Comparison of ENCODE assay signal across 12 cellular contexts in genomic region chr10:103651783-103652476, GRCh38.
DNase-seq lines count a peak whose midpoint lies in the region; ATAC-seq and TF ChIP-seq lines count a peak whose summit lies in the region.
"Had no signal": no experiment of that assay in that cellular context is flagged by ENCODE, and none has a peak within 500 bp of the region (broad histone marks: within the 10 kb centered on the region; RNA-seq: fewer than 3 reads in every experiment).

No MANE protein-coding gene starts in this region.

- CTCF ChIA-PET in WTC11 (lab: Charles Lee), result interaction anchor here (1.0 to 5.3 kb wide), 6 partner anchors 9 to 109 kb away, joined by 3 to 33 read pairs (median 8); no protein-coding TSS in a partner anchor
- CTCF ChIA-PET in activated CD8-positive, alpha-beta memory T cell treated with anti-CD3 and anti-CD28 coated beads, Interleukin-2, amount 10 ng/mL, durations not matched to agents 7 days and 5 days (lab: Charles Lee), result no interaction called here

- no peak for TF ChIP-seq CTCF in WTC11 (IDR thresholded peaks at IDR 0.05)
- TF ChIP-seq CTCF in esophagus squamous epithelium (IDR thresholded peaks at IDR 0.05), result no peak
- TF ChIP-seq CTCF in testis (IDR thresholded peaks at IDR 0.05), result no peak

- no peak overlapping the region for H3K4me3 Mint-ChIP-seq in WTC11
- no peak overlapping the region for H3K4me3 Mint-ChIP-seq in activated CD8-positive, alpha-beta memory T cell treated with anti-CD3 and anti-CD28 coated beads, Interleukin-2, amount 10 ng/mL, durations not matched to agents 7 days and 5 days
- H3K4me3 Mint-ChIP-seq: activated CD4-positive, alpha-beta memory T cell treated with anti-CD3 and anti-CD28 coated beads for 36 hours had no signal

- H3K27ac Mint-ChIP-seq in WTC11, result peak overlapping the region; percentile 84; the same call in 1 of the 2 replicates
- no peak overlapping the region for H3K27ac Mint-ChIP-seq in activated CD8-positive, alpha-beta memory T cell treated with anti-CD3 and anti-CD28 coated beads, Interleukin-2, amount 10 ng/mL, durations not matched to agents 7 days and 5 days
- H3K27ac Mint-ChIP-seq: activated CD4-positive, alpha-beta memory T cell treated with anti-CD3 and anti-CD28 coated beads for 36 hours; activated T-helper 2 cell treated with anti-CD3 and anti-CD28 coated beads, Interferon-gamma antibody, Interleukin-2, Interleukin-4, amounts not matched to agents 10 μg/mL and 5 μg/mL and 100 μg/mL, durations not matched to agents 14 hours and 24 hours and 36 hours had no signal

- H3K9me3 Mint-ChIP-seq in WTC11, result peaks cover 2% of the 10 kb centered on the region; the same call in 1 of the 2 replicates
- H3K9me3 Mint-ChIP-seq in activated CD8-positive, alpha-beta memory T cell treated with anti-CD3 and anti-CD28 coated beads, Interleukin-2, amount 10 ng/mL, durations not matched to agents 7 days and 5 days (ENCODE audit: low read depth), result no peaks in the 10 kb centered on the region
- H3K9me3 Mint-ChIP-seq: activated T-helper 2 cell treated with anti-CD3 and anti-CD28 coated beads, Interferon-gamma antibody, Interleukin-2, Interleukin-4, amounts not matched to agents 10 μg/mL and 5 μg/mL and 100 μg/mL, durations not matched to agents 14 hours and 24 hours and 36 hours had no signal

- no peaks in the 10 kb centered on the region for H3K27me3 Mint-ChIP-seq in WTC11 (ENCODE audit: low read depth)
- no peaks in the 10 kb centered on the region for H3K27me3 Mint-ChIP-seq in activated CD8-positive, alpha-beta memory T cell treated with anti-CD3 and anti-CD28 coated beads, Interleukin-2, amount 10 ng/mL, durations not matched to agents 7 days and 5 days
- H3K27me3 Mint-ChIP-seq: activated CD4-positive, alpha-beta memory T cell treated with anti-CD3 and anti-CD28 coated beads for 36 hours had no signal

- H3K9me3 ChIP-seq in esophagus squamous epithelium (no peaks in the 10 kb centered on the region), testis (no peaks in the 10 kb centered on the region)

- no peak for DNase-seq in WTC11 (ENCODE audit: low spot score)
- no peak for DNase-seq in esophagus squamous epithelium (lab: John Stamatoyannopoulos, UW)
- DNase-seq in midbrain (lab: John Stamatoyannopoulos, UW), result peak; percentile 53
- peak; percentile 36 for DNase-seq in testis
- DNase-seq in SIG-M5 (lab: John Stamatoyannopoulos, UW), result no peak
- DNase-seq in activated CD8-positive, alpha-beta memory T cell treated with anti-CD3 and anti-CD28 coated beads, Interleukin-2, amount 10 ng/mL, durations not matched to agents 7 days and 5 days, result no peak
- no peak for DNase-seq in A172 (ENCODE audit: low spot score)
- DNase-seq: activated CD4-positive, alpha-beta memory T cell treated with anti-CD3 and anti-CD28 coated beads for 36 hours; NCI-H2081 treated with DMSO at 0.1 percent for 48 hours had no signal

- peaks cover 0 to 60% (median 1%) of the 10 kb centered on the region in 3 donors for H3K36me3 ChIP-seq in esophagus squamous epithelium
- no peaks in the 10 kb centered on the region for H3K36me3 ChIP-seq in testis (ENCODE audit: low read depth, missing control alignments)

- intact Hi-C loops in esophagus squamous epithelium (cut with DNase I), result no loop called here
- intact Hi-C loops in testis (cut with DNase I; ENCODE audit: low total_unique reads), result no loop called here

- peaks cover 4% of the 10 kb centered on the region for H3K36me3 Mint-ChIP-seq in WTC11
- H3K36me3 Mint-ChIP-seq in activated CD8-positive, alpha-beta memory T cell treated with anti-CD3 and anti-CD28 coated beads, Interleukin-2, amount 10 ng/mL, durations not matched to agents 7 days and 5 days, result peaks cover 7% of the 10 kb centered on the region

- TF ChIP-seq POLR2A in esophagus squamous epithelium (IDR thresholded peaks at IDR 0.05) (no peak), testis (IDR thresholded peaks at IDR 0.05) (no peak)

- POLR2A ChIA-PET in WTC11 (lab: Charles Lee), result no interaction called here

- H3K27me3 ChIP-seq in esophagus squamous epithelium (no peaks in the 10 kb centered on the region), testis (no peaks in the 10 kb centered on the region)

- 62 to 67% methylated on average over 4 to 10 of the region's 10 CpGs for WGBS in esophagus squamous epithelium, 2 donors
- 31 to 50% methylated on average over 7 to 10 of the region's 10 CpGs for WGBS in testis, 2 donors

- no peak for ATAC-seq in WTC11
- no peak for ATAC-seq in HG02798 (IDR thresholded peaks at IDR 0.05; ENCODE audit: poor library complexity, unreplicated experiment)
- no peak for ATAC-seq in activated CD8-positive, alpha-beta memory T cell treated with anti-CD3 and anti-CD28 coated beads, Interleukin-2, amount 10 ng/mL, durations not matched to agents 7 days and 5 days

- H3K4me1 ChIP-seq in esophagus squamous epithelium, result peaks cover 49 to 99% (median 67%) of the 10 kb centered on the region in 3 donors
- peaks cover 42% of the 10 kb centered on the region for H3K4me1 ChIP-seq in testis

- H3K4me1 Mint-ChIP-seq in WTC11, result peaks cover 62% of the 10 kb centered on the region
- peaks cover 2% of the 10 kb centered on the region for H3K4me1 Mint-ChIP-seq in activated CD8-positive, alpha-beta memory T cell treated with anti-CD3 and anti-CD28 coated beads, Interleukin-2, amount 10 ng/mL, durations not matched to agents 7 days and 5 days

- H3K4me3 ChIP-seq in esophagus squamous epithelium (no peak overlapping the region), testis (no peak overlapping the region)
- H3K4me3 ChIP-seq: smooth muscle cell had no signal

- H3K27ac ChIP-seq in esophagus squamous epithelium, result peak overlapping the region; percentile 49 to 84 (median 78)
- H3K27ac ChIP-seq in testis, result peak overlapping the region in 1 of 2 donors; percentile 57

TF ChIP-seq in WTC11, 78 proteins besides CTCF, POLR2A, EP300 and RAD21 (continues in another document):
- TF ChIP-seq ZNF671 (CRISPR knock-in tag; IDR thresholded peaks at IDR 0.05), result no peak
- no peak for TF ChIP-seq TEAD1 (CRISPR knock-in tag; IDR thresholded peaks at IDR 0.05)
- TF ChIP-seq GTF2I (CRISPR knock-in tag; conservative IDR thresholded peaks at IDR 0.05), result no peak
- no peak for TF ChIP-seq NFE2L1 (CRISPR knock-in tag; IDR thresholded peaks at IDR 0.05)
- no peak for TF ChIP-seq ESRRA (CRISPR knock-in tag; IDR thresholded peaks at IDR 0.05; ENCODE audit: borderline replicate concordance)
- TF ChIP-seq OVOL2 (CRISPR knock-in tag; IDR thresholded peaks at IDR 0.05; ENCODE audit: borderline replicate concordance), result no peak
- TF ChIP-seq SMAD4 (CRISPR knock-in tag; IDR thresholded peaks at IDR 0.05), result no peak
- no peak for TF ChIP-seq CREM (CRISPR knock-in tag; IDR thresholded peaks at IDR 0.05)
- TF ChIP-seq ARID4B (CRISPR knock-in tag; IDR thresholded peaks at IDR 0.05; ENCODE audit: borderline replicate concordance), result no peak
- TF ChIP-seq SMAD3 (CRISPR knock-in tag; IDR thresholded peaks at IDR 0.05; ENCODE audit: borderline replicate concordance), result no peak
- no peak for TF ChIP-seq FOXP4 (CRISPR knock-in tag; IDR thresholded peaks at IDR 0.05)

Comparison
In these comparisons a context has a peak if more than half of its experiments do, and no peak if none do; other contexts are left out.
1. DNase-seq: peak in midbrain (single experiment) and testis (single experiment); none in WTC11 (single experiment), esophagus squamous epithelium (single experiment), SIG-M5 (single experiment), activated CD8-positive, alpha-beta memory T cell treated with anti-CD3 and anti-CD28 coated beads, Interleukin-2, amount 10 ng/mL, durations not matched to agents 7 days and 5 days (single experiment) and A172 (single experiment).